ENCODE assay signal across 29 cellular contexts in the genomic region with DNA sequence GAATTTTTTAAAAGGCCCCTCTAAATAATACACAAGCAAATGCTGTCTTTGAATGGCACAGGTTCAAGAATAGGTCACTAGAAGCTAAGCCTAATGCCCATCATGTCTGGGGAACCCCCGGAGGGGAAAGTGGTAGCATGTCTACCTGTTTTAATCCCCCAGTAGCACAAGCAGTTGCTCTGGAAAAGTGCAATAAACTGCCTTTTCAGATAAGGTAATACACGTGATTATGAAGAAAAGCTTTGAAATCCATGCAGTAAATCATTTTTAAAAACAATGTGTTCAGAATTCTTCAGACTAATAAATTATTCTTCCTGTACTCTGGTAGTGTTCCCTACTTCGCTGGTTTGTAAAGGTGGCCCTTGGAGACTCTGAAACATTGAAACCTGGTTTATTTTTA.
"Had no signal": no experiment of that assay in that cellular context is flagged by ENCODE, and none has a peak within 500 bp of the region (broad histone marks: within the 10 kb centered on the region; RNA-seq: fewer than 3 reads in every experiment).

No MANE protein-coding gene starts in this region.

- H3K9ac ChIP-seq: SK-N-SH had no signal

- H3K36me3 Mint-ChIP-seq: activated naive CD4-positive, alpha-beta T cell treated with anti-CD3 and anti-CD28 coated beads, Interleukin-2, amount 50 U/mL, for 72 hours; WTC11 had no signal

- H3K4me1 ChIP-seq: Peyer's patch had no signal

- H3K4me2 ChIP-seq: SK-N-SH had no signal

- H3K9me3 Mint-ChIP-seq: activated naive CD8-positive, alpha-beta T cell treated with anti-CD3 and anti-CD28 coated beads, Interleukin-2, amount 50 U/mL, for 24 hours; T-helper 2 cell treated with Interferon-gamma antibody and Interleukin-4, amounts not matched to agents 5 μg/mL and 100 μg/mL, for 36 hours; WTC11 had no signal

- DNase-seq: activated CD4-positive, alpha-beta T cell treated with anti-CD3 and anti-CD28 coated beads for 48 hours; activated CD4-positive, alpha-beta T cell treated with anti-CD3 and anti-CD28 coated beads, Interleukin-2, amount 50 U/mL, for 4 hours; activated CD4-positive, CD25-positive, alpha-beta regulatory T cell treated with anti-CD3 and anti-CD28 coated beads, Interleukin-2, amount 50 U/mL, for 72 hours; activated CD8-positive, alpha-beta memory T cell treated with anti-CD3 and anti-CD28 coated beads, Interleukin-2, amount 50 U/mL, for 48 hours; activated CD8-positive, alpha-beta T cell treated with anti-CD3 and anti-CD28 coated beads, Interleukin-2, amount 10 ng/mL, durations not matched to agents 7 days and 5 days; activated naive CD8-positive, alpha-beta T cell treated with anti-CD3 and anti-CD28 coated beads, Interleukin-2, amount 50 U/mL, for 24 hours; activated T-cell treated with anti-CD3 and anti-CD28 coated beads, Interleukin-2, amount 50 U/mL, for 1 hour; amygdala; brain microvascular endothelial cell; Kasumi-1; KBM-7; NCI-H1105 treated with DMSO at 0.1 percent for 48 hours; NCI-H1436 treated with DMSO at 0.1 percent for 48 hours; NCI-H1930; NCI-H2171; NCI-H2227 treated with DMSO at 0.1 percent for 48 hours; NCI-H446 treated with DMSO at 0.1 percent for 48 hours; NCI-H526; NCI-H82; OCI-M1; Peyer's patch; Right ventricle myocardium superior; SJCRH30; SK-N-SH had no signal

- H3K27ac Mint-ChIP-seq: activated CD8-positive, alpha-beta T cell treated with anti-CD3 and anti-CD28 coated beads, Interleukin-2, amount 10 ng/mL, durations not matched to agents 7 days and 5 days; activated naive CD4-positive, alpha-beta T cell treated with anti-CD3 and anti-CD28 coated beads, Interleukin-2, amount 50 U/mL, for 72 hours; activated naive CD8-positive, alpha-beta T cell treated with anti-CD3 and anti-CD28 coated beads, Interleukin-2, amount 50 U/mL, for 24 hours; T-helper 2 cell treated with Interferon-gamma antibody and Interleukin-4, amounts not matched to agents 5 μg/mL and 100 μg/mL, for 36 hours; WTC11 had no signal

- H3K4me3 Mint-ChIP-seq: activated CD8-positive, alpha-beta T cell treated with anti-CD3 and anti-CD28 coated beads, Interleukin-2, amount 10 ng/mL, durations not matched to agents 7 days and 5 days; activated naive CD8-positive, alpha-beta T cell treated with anti-CD3 and anti-CD28 coated beads, Interleukin-2, amount 50 U/mL, for 24 hours; T-helper 2 cell treated with Interferon-gamma antibody and Interleukin-4, amounts not matched to agents 5 μg/mL and 100 μg/mL, for 36 hours; WTC11 had no signal

- H3K27ac ChIP-seq: brain microvascular endothelial cell, cardiac muscle cell, Peyer's patch, RWPE1 had no signal

- H3K4me3 ChIP-seq: cardiac muscle cell, Peyer's patch, SJCRH30 had no signal

- H3K27me3 ChIP-seq: brain microvascular endothelial cell, cardiac muscle cell, Peyer's patch, SJCRH30 had no signal

- H3K4me1 Mint-ChIP-seq: activated naive CD8-positive, alpha-beta T cell treated with anti-CD3 and anti-CD28 coated beads, Interleukin-2, amount 50 U/mL, for 24 hours had no signal

- H3K27me3 Mint-ChIP-seq: activated naive CD8-positive, alpha-beta T cell treated with anti-CD3 and anti-CD28 coated beads, Interleukin-2, amount 50 U/mL, for 24 hours had no signal

- ATAC-seq: activated CD8-positive, alpha-beta T cell treated with anti-CD3 and anti-CD28 coated beads, Interleukin-2, amount 10 ng/mL, durations not matched to agents 7 days and 5 days; activated naive CD4-positive, alpha-beta T cell treated with anti-CD3 and anti-CD28 coated beads, Interleukin-2, amount 50 U/mL, for 72 hours; activated naive CD8-positive, alpha-beta T cell treated with anti-CD3 and anti-CD28 coated beads, Interleukin-2, amount 50 U/mL, for 24 hours; WTC11 had no signal

- H3K9me3 ChIP-seq: Peyer's patch, SJCRH30, SK-N-SH had no signal

- H3K36me3 ChIP-seq: brain microvascular endothelial cell, cardiac muscle cell, Peyer's patch, SJCRH30 had no signal
